In genomic region chr10:30863516-30864210, GRCh38 we compare ENCODE assay signal across 29 cellular contexts.
DNase-seq lines count a peak whose midpoint lies in the region; ATAC-seq and TF ChIP-seq lines count a peak whose summit lies in the region.
"Had no signal": no experiment of that assay in that cellular context is flagged by ENCODE, and none has a peak within 500 bp of the region (broad histone marks: within the 10 kb centered on the region; RNA-seq: fewer than 3 reads in every experiment).

No MANE protein-coding gene starts in this region.

- H3K9me3 ChIP-seq in IMR-90 (ENCODE audit: control insufficient read depth, insufficient read depth, low read length) = no peaks in the 10 kb centered on the region
- H3K9me3 ChIP-seq in right cardiac atrium (ENCODE audit: control insufficient read depth, low read length) = no peaks in the 10 kb centered on the region
- no peaks in the 10 kb centered on the region for H3K9me3 ChIP-seq in thyroid gland
- H3K9me3 ChIP-seq: colonic mucosa, HAP-1, left lung, right lobe of liver, upper lobe of left lung had no signal

- peak overlapping the region; percentile 47 for H2AFZ ChIP-seq in IMR-90 (replicated peaks; ENCODE audit: low read length, poor library complexity)

- peak overlapping the region; percentile 90 for H2AK5ac ChIP-seq in IMR-90 (ENCODE audit: low read depth, low read length)

- H3K27me3 ChIP-seq in IMR-90 (ENCODE audit: control insufficient read depth, insufficient read depth, low read length) = no peaks in the 10 kb centered on the region
- no peaks in the 10 kb centered on the region for H3K27me3 ChIP-seq in right cardiac atrium (ENCODE audit: control insufficient read depth, insufficient read depth)
- no peaks in the 10 kb centered on the region for H3K27me3 ChIP-seq in thyroid gland
- H3K27me3 ChIP-seq: colonic mucosa, left lung, right lobe of liver, upper lobe of left lung had no signal

- peak overlapping the region; percentile 95 for H2BK120ac ChIP-seq in IMR-90 (ENCODE audit: low read depth, low read length)

- H3K4me1 ChIP-seq in IMR-90 (ENCODE audit: control insufficient read depth, insufficient read depth, low read length) = peaks cover 14% of the 10 kb centered on the region
- H3K4me1 ChIP-seq in right cardiac atrium (ENCODE audit: control insufficient read depth, insufficient read depth, low read length) = peaks cover 2% of the 10 kb centered on the region
- H3K4me1 ChIP-seq in thyroid gland = peaks cover 0 to 27% of the 10 kb centered on the region in 2 donors
- H3K4me1 ChIP-seq: colonic mucosa, HAP-1, right lobe of liver had no signal

- peak overlapping the region; percentile 68 for H2AK9ac ChIP-seq in IMR-90 (replicated peaks; ENCODE audit: low read depth, low read length, poor library complexity)

- no peaks in the 10 kb centered on the region for H3K27me3 Mint-ChIP-seq in CD14-positive monocyte (ENCODE audit: low read depth in 3 of 3)
- H3K27me3 Mint-ChIP-seq in activated CD4-positive, alpha-beta T cell treated with anti-CD3 and anti-CD28 coated beads, Interleukin-2, amount 10 ng/mL, durations not matched to agents 7 days and 5 days = no peaks in the 10 kb centered on the region
- H3K27me3 Mint-ChIP-seq: activated naive CD8-positive, alpha-beta T cell treated with anti-CD3 and anti-CD28 coated beads, Interleukin-2, amount 50 U/mL, for 24 hours; effector memory CD8-positive, alpha-beta T cell; natural killer cell treated with Interleukin-12 subunit alpha and Interleukin-12 subunit beta and Interleukin-15 and Interleukin-18, amount 100 ng/mL, for 72 hours; stimulated activated naive CD8-positive, alpha-beta T cell treated with anti-CD3 and anti-CD28 coated beads, Interleukin-15, amount 100 ng/mL, for 72 hours had no signal

- H2BK20ac ChIP-seq in IMR-90 (ENCODE audit: low read depth, low read length) = peak overlapping the region; percentile 96

- H3K79me1 ChIP-seq in IMR-90 (ENCODE audit: low read depth in 1 of 2, low read length in 2 of 2) = peaks cover 0 to 12% of the 10 kb centered on the region in 2 experiments; a peak in 3 of 4 replicates

- H4K8ac ChIP-seq in IMR-90 (ENCODE audit: low read depth in 2 of 2, low read length in 2 of 2) = peak overlapping the region; percentile 66 to 89

- CTCF ChIA-PET in IMR-90 (lab: Yijun Ruan, JAX) = interaction anchor here (1.0 kb wide), 1 partner anchor 30 kb away, joined by 3 read pairs; no protein-coding TSS in a partner anchor
- CTCF ChIA-PET in activated CD4-positive, alpha-beta T cell treated with anti-CD3 and anti-CD28 coated beads, Interleukin-2, amount 10 ng/mL, durations not matched to agents 7 days and 5 days (lab: Charles Lee) = no interaction called here

- no peak overlapping the region for H3K4me2 ChIP-seq in IMR-90 (ENCODE audit: low read depth, low read length)

- 93% methylated on average over 3 of the region's 9 CpGs; no CpG with 5 or more reads in 1 of the 2 experiments for WGBS in IMR-90 (ENCODE audit: extremely low coverage in 2 of 2, insufficient read length in 1 of 2), 2 experiments
- WGBS in right cardiac atrium = 72% methylated on average over 9 of the region's 9 CpGs
- 85 to 86% methylated on average over 9 of the region's 9 CpGs for WGBS in thyroid gland, 2 donors

- BruUV-seq in IMR-90 (replicated peaks; lab: Mats Ljungman, UMichigan) = no TSS peak

- H3K56ac ChIP-seq in IMR-90 (ENCODE audit: extremely low read depth, insufficient read depth, low read length) = peak overlapping the region; percentile 21; the same call in 1 of the 2 replicates

- peaks cover 0 to 4% (median 0%) of the 10 kb centered on the region in 7 donors for H3K9me3 Mint-ChIP-seq in CD14-positive monocyte
- no peaks in the 10 kb centered on the region for H3K9me3 Mint-ChIP-seq in activated CD4-positive, alpha-beta T cell treated with anti-CD3 and anti-CD28 coated beads, Interleukin-2, amount 10 ng/mL, durations not matched to agents 7 days and 5 days
- H3K9me3 Mint-ChIP-seq: activated naive CD8-positive, alpha-beta T cell treated with anti-CD3 and anti-CD28 coated beads, Interleukin-2, amount 50 U/mL, for 24 hours; effector memory CD8-positive, alpha-beta T cell; natural killer cell treated with Interleukin-12 subunit alpha and Interleukin-12 subunit beta and Interleukin-15 and Interleukin-18, amount 100 ng/mL, for 72 hours; stimulated activated naive CD8-positive, alpha-beta T cell treated with anti-CD3 and anti-CD28 coated beads, Interleukin-15, amount 100 ng/mL, for 72 hours had no signal

- TF ChIP-seq CTCF in CD14-positive monocyte (IDR thresholded peaks at IDR 0.05) (no peak), IMR-90 (conservative IDR thresholded peaks at IDR 0.05; ENCODE audit: low read depth, low read length) (no peak), thyroid gland (IDR thresholded peaks at IDR 0.05) (no peak)

- dilution Hi-C loops in IMR-90 (cut with HindIII; ENCODE audit: low sequenced_read_pairs, unreplicated experiment) = no loop called here

- peaks cover 68% of the 10 kb centered on the region for H3K4me1 Mint-ChIP-seq in CD14-positive monocyte
- H3K4me1 Mint-ChIP-seq in activated CD4-positive, alpha-beta T cell treated with anti-CD3 and anti-CD28 coated beads, Interleukin-2, amount 10 ng/mL, durations not matched to agents 7 days and 5 days = no peaks in the 10 kb centered on the region
- H3K4me1 Mint-ChIP-seq: activated naive CD8-positive, alpha-beta T cell treated with anti-CD3 and anti-CD28 coated beads, Interleukin-2, amount 50 U/mL, for 24 hours; stimulated activated naive CD8-positive, alpha-beta T cell treated with anti-CD3 and anti-CD28 coated beads, Interleukin-15, amount 100 ng/mL, for 72 hours had no signal

- peaks cover 15 to 27% of the 10 kb centered on the region in 2 donors for H3K36me3 Mint-ChIP-seq in CD14-positive monocyte
- no peaks in the 10 kb centered on the region for H3K36me3 Mint-ChIP-seq in activated CD4-positive, alpha-beta T cell treated with anti-CD3 and anti-CD28 coated beads, Interleukin-2, amount 10 ng/mL, durations not matched to agents 7 days and 5 days (ENCODE audit: low read depth)
- H3K36me3 Mint-ChIP-seq: natural killer cell treated with Interleukin-12 subunit alpha and Interleukin-12 subunit beta and Interleukin-15 and Interleukin-18, amount 100 ng/mL, for 72 hours; WTC11 had no signal

- TF ChIP-seq RAD21 in IMR-90 (IDR thresholded peaks at IDR 0.05; ENCODE audit: low read length) = no peak

- H4K91ac ChIP-seq in IMR-90 (ENCODE audit: insufficient read depth, low read depth, low read length) = peak overlapping the region; percentile 94

- H3K4ac ChIP-seq in IMR-90 (ENCODE audit: low read depth, low read length) = peak overlapping the region; percentile 93

- peak overlapping the region; percentile 80 for H3K27ac ChIP-seq in IMR-90 (ENCODE audit: insufficient read depth, low read length)
- peak overlapping the region; percentile 74 for H3K27ac ChIP-seq in right cardiac atrium (ENCODE audit: low read length)
- peak overlapping the region in 2 of 3 donors; percentile 24 to 47 for H3K27ac ChIP-seq in thyroid gland
- H3K27ac ChIP-seq: C4-2B, colonic mucosa, right lobe of liver had no signal

- peak overlapping the region; percentile 79 for H3K23ac ChIP-seq in IMR-90 (ENCODE audit: low read depth, low read length)

- peak overlapping the region in 5 of 7 donors; percentile 17 to 84 (median 68) for H3K27ac Mint-ChIP-seq in CD14-positive monocyte
- H3K27ac Mint-ChIP-seq in activated CD4-positive, alpha-beta T cell treated with anti-CD3 and anti-CD28 coated beads, Interleukin-2, amount 10 ng/mL, durations not matched to agents 7 days and 5 days = no peak overlapping the region
- H3K27ac Mint-ChIP-seq: activated naive CD8-positive, alpha-beta T cell treated with anti-CD3 and anti-CD28 coated beads, Interleukin-2, amount 50 U/mL, for 24 hours; effector memory CD8-positive, alpha-beta T cell; natural killer cell treated with Interleukin-12 subunit alpha and Interleukin-12 subunit beta and Interleukin-15 and Interleukin-18, amount 100 ng/mL, for 72 hours; WTC11 had no signal

- peak; percentile 18; the same call in 1 of the 2 replicates for ATAC-seq in IMR-90 (ENCODE audit: low read depth)
- peak; percentile 38 to 66 for ATAC-seq in right cardiac atrium
- ATAC-seq in GM18907 (IDR thresholded peaks at IDR 0.05; ENCODE audit: unreplicated experiment) = no peak
- ATAC-seq: activated naive CD8-positive, alpha-beta T cell treated with anti-CD3 and anti-CD28 coated beads, Interleukin-2, amount 50 U/mL, for 24 hours; effector memory CD8-positive, alpha-beta T cell; left lung; right lobe of liver; stimulated activated naive CD8-positive, alpha-beta T cell treated with anti-CD3 and anti-CD28 coated beads, Interleukin-15, amount 100 ng/mL, for 72 hours; WTC11 had no signal

- H4K20me1 ChIP-seq in IMR-90 (ENCODE audit: insufficient read depth, low read length) = no peaks in the 10 kb centered on the region

- no peaks in the 10 kb centered on the region for H3K36me3 ChIP-seq in IMR-90 (ENCODE audit: control insufficient read depth, insufficient read depth, low read length)
- H3K36me3 ChIP-seq in thyroid gland = no peaks in the 10 kb centered on the region
- H3K36me3 ChIP-seq: colonic mucosa, HAP-1, right lobe of liver, upper lobe of left lung had no signal

- H3K14ac ChIP-seq in IMR-90 (replicated peaks; ENCODE audit: low read depth, low read length) = peak overlapping the region; percentile 82

- POLR2A ChIA-PET in IMR-90 (lab: Charles Lee; ENCODE audit: unreplicated experiment) = no interaction called here
- POLR2A ChIA-PET in activated CD4-positive, alpha-beta T cell treated with anti-CD3 and anti-CD28 coated beads, Interleukin-2, amount 10 ng/mL, durations not matched to agents 7 days and 5 days (lab: Charles Lee) = no interaction called here

- in situ Hi-C loops in IMR-90 (cut with MboI; ENCODE audit: low sequenced_read_pairs) = no loop called here

- H2BK15ac ChIP-seq in IMR-90 (ENCODE audit: low read depth, low read length) = peak overlapping the region; percentile 91

- peak overlapping the region; percentile 73 for H3K18ac ChIP-seq in IMR-90 (ENCODE audit: low read depth, low read length)

- H3K9me1 ChIP-seq in IMR-90 (ENCODE audit: insufficient read depth, low read length) = peaks cover 10% of the 10 kb centered on the region

- DNase-seq in CD14-positive monocyte (ENCODE audit: low spot score) (no peak), IMR-90 (peak; percentile 34), right cardiac atrium (peak in 1 of 3 donors; percentile 54), thyroid gland (no peak), HT-29 (ENCODE audit: low spot score) (no peak)
- DNase-seq in activated CD4-positive, alpha-beta T cell treated with anti-CD3 and anti-CD28 coated beads, Interleukin-2, amount 10 ng/mL, durations not matched to agents 7 days and 5 days = no peak
- DNase-seq: activated CD4-positive, alpha-beta T cell treated with anti-CD3 and anti-CD28 coated beads, Interleukin-2, amount 50 U/mL, for 4 hours; activated naive CD8-positive, alpha-beta T cell treated with anti-CD3 and anti-CD28 coated beads, Interleukin-2, amount 50 U/mL, for 24 hours; Calu3; colonic mucosa; DND-41; effector memory CD8-positive, alpha-beta T cell; hypothalamus; left lung; NCI-H2081 treated with DMSO at 0.1 percent for 48 hours; NCI-H345; NCI-H774; OCI-M1; right lobe of liver; SHP77; stimulated activated naive CD8-positive, alpha-beta T cell treated with anti-CD3 and anti-CD28 coated beads, Interleukin-15, amount 100 ng/mL, for 72 hours; SW 1271; T1000; upper lobe of left lung had no signal

- H3K9ac ChIP-seq in IMR-90 (ENCODE audit: low read depth, low read length) = no peak overlapping the region

- TF ChIP-seq POLR2A in IMR-90 (IDR thresholded peaks at IDR 0.05; ENCODE audit: low read depth, low read length) = no peak
- no peak for TF ChIP-seq POLR2A in thyroid gland (IDR thresholded peaks at IDR 0.05)

- no peak overlapping the region for H3K4me3 Mint-ChIP-seq in CD14-positive monocyte
- H3K4me3 Mint-ChIP-seq in activated CD4-positive, alpha-beta T cell treated with anti-CD3 and anti-CD28 coated beads, Interleukin-2, amount 10 ng/mL, durations not matched to agents 7 days and 5 days = no peak overlapping the region
- H3K4me3 Mint-ChIP-seq: activated naive CD8-positive, alpha-beta T cell treated with anti-CD3 and anti-CD28 coated beads, Interleukin-2, amount 50 U/mL, for 24 hours; effector memory CD8-positive, alpha-beta T cell; natural killer cell treated with Interleukin-12 subunit alpha and Interleukin-12 subunit beta and Interleukin-15 and Interleukin-18, amount 100 ng/mL, for 72 hours; stimulated activated naive CD8-positive, alpha-beta T cell treated with anti-CD3 and anti-CD28 coated beads, Interleukin-15, amount 100 ng/mL, for 72 hours; WTC11 had no signal

- intact Hi-C loops in CD14-positive monocyte (cut with micrococcal nuclease) = loop anchor here in 1 of 2 donors (10.0 kb wide), 1 partner anchor 51 kb away; no protein-coding TSS in a partner anchor
- intact Hi-C loops in IMR-90 (cut with micrococcal nuclease) = no loop called here
- intact Hi-C loops in right cardiac atrium (cut with DNase I) = no loop called here
- intact Hi-C loops in thyroid gland (cut with DNase I) = no loop called here

- H2BK5ac ChIP-seq in IMR-90 (ENCODE audit: low read depth, low read length, poor library complexity, severe bottlenecking) = peak overlapping the region; percentile 90

- peak overlapping the region; percentile 27 for H4K5ac ChIP-seq in IMR-90 (ENCODE audit: low read depth, low read length)

- H3K4me3 ChIP-seq in IMR-90 (ENCODE audit: insufficient read depth, low read depth, low read length) (no peak overlapping the region), right cardiac atrium (ENCODE audit: low read length) (no peak overlapping the region), thyroid gland (replicated peaks in 1 of 3) (no peak overlapping the region)
- H3K4me3 ChIP-seq: colonic mucosa, HAP-1, left lung, right lobe of liver, upper lobe of left lung had no signal
